26 cellular contexts compared by ENCODE assay signal in the genomic region with DNA sequence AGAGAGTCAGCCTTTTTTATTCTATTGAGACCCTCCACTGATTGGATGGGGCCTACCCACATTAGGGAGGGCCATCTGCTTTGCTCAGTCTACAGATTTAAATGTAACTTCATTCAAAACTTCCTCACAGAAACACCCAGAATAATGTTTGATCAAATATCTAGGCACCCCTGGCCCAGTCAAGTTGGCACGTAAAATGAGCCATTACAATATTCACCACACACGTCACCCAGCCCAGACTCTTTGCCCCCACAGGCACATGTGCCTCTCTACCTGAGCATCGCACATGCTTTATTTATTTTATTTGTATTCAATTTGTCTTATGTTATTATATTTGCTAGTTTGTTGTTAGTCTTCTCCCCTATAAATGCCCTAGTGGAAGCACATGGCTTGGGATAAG.
A peak's percentile ranks its signal among the peaks of the same experiment; 100 is the strongest.
DNase-seq lines count a peak whose midpoint lies in the region; FAIRE-seq and TF ChIP-seq lines count a peak whose summit lies in the region.
"Had no signal": no experiment of that assay in that cellular context is flagged by ENCODE, and none has a peak within 500 bp of the region (broad histone marks: within the 10 kb centered on the region; RNA-seq: fewer than 3 reads in every experiment).

No MANE protein-coding gene starts in this region.

- H3K9me3 Mint-ChIP-seq in nephron progenitor cell, result peaks cover 24% of the 10 kb centered on the region

- H3K27ac ChIP-seq in adrenal gland (peak overlapping the region in 4 of 5 donors; percentile 23 to 59 (median 32)), kidney (ENCODE audit: low read depth in 2 of 2, low read length in 2 of 2) (peak overlapping the region; percentile 86 to 94), parathyroid adenoma (no peak overlapping the region), uterus (peak overlapping the region; percentile 36 to 59)
- H3K27ac ChIP-seq: GM23248, PC-9, SK-N-MC had no signal

- peaks cover 10% of the 10 kb centered on the region for H3K27me3 Mint-ChIP-seq in nephron progenitor cell (ENCODE audit: low read depth, poor library complexity)

- DNase-seq in adrenal gland (no peak), kidney (no peak), uterus (no peak), DMS79 treated with DMSO at 0.1 percent for 48 hours (lab: John Stamatoyannopoulos, UW) (no peak), nephron progenitor cell (no peak), posterior vena cava (ENCODE audit: low spot score) (no peak)
- DNase-seq: C1 segment of cervical spinal cord; CD4-positive, alpha-beta memory T cell; COR-L47; DMS53; GM23248; H7; Kasumi-1; MV-4-11; NCI-H1105; NCI-H1436 treated with DMSO at 0.1 percent for 48 hours; NCI-H187 treated with DMSO at 0.1 percent for 48 hours; NCI-H2107; NCI-H526 treated with DMSO at 0.1 percent for 48 hours; PC-9; RPMI8226; SHP77 had no signal

- no peak overlapping the region for H3K4me3 Mint-ChIP-seq in nephron progenitor cell
- H3K4me3 Mint-ChIP-seq: CD4-positive, alpha-beta memory T cell had no signal

- TF ChIP-seq POLR2A in adrenal gland (IDR thresholded peaks at IDR 0.05) (no peak), uterus (IDR thresholded peaks at IDR 0.05) (no peak)

- no peak overlapping the region for H3K4me2 ChIP-seq in parathyroid adenoma (ENCODE audit: low read length)
- H3K4me2 ChIP-seq: PC-9 had no signal

- H3K9me3 ChIP-seq in adrenal gland (replicated peaks in 1 of 3), result peaks cover 0 to 6% (median 0%) of the 10 kb centered on the region in 3 donors
- peaks cover 0 to 6% of the 10 kb centered on the region in 2 donors for H3K9me3 ChIP-seq in kidney (ENCODE audit: control insufficient read depth in 1 of 2, low read length in 2 of 2)
- H3K9me3 ChIP-seq in parathyroid adenoma (ENCODE audit: control insufficient read depth, low read length), result no peaks in the 10 kb centered on the region
- H3K9me3 ChIP-seq in uterus, result no peaks in the 10 kb centered on the region

- H3K4me1 ChIP-seq in adrenal gland (replicated peaks in 1 of 2), result no peaks in the 10 kb centered on the region
- H3K4me1 ChIP-seq in kidney (ENCODE audit: control insufficient read depth in 1 of 2, insufficient read depth in 1 of 2, low read depth in 1 of 2, low read length in 2 of 2), result peaks cover 3 to 8% of the 10 kb centered on the region in 2 donors
- no peaks in the 10 kb centered on the region for H3K4me1 ChIP-seq in parathyroid adenoma
- no peaks in the 10 kb centered on the region for H3K4me1 ChIP-seq in uterus

- no peak overlapping the region for H3K4me3 ChIP-seq in adrenal gland
- no peak overlapping the region for H3K4me3 ChIP-seq in kidney (ENCODE audit: low read length in 2 of 2)
- no peak overlapping the region for H3K4me3 ChIP-seq in parathyroid adenoma (ENCODE audit: low read depth, low read length)
- no peak overlapping the region for H3K4me3 ChIP-seq in uterus
- H3K4me3 ChIP-seq: GM23248, K562, PC-9, SK-N-MC had no signal

- H3K9ac ChIP-seq in kidney (ENCODE audit: low read length in 2 of 2) (no peak overlapping the region), parathyroid adenoma (no peak overlapping the region)
- H3K9ac ChIP-seq: GM23248 had no signal

- 73 to 96% (median 95%) methylated on average over 3 of the region's 3 CpGs for WGBS in adrenal gland, 4 donors

- H3K27me3 ChIP-seq in adrenal gland (peaks cover 5% of the 10 kb centered on the region), parathyroid adenoma (ENCODE audit: control insufficient read depth, insufficient read depth, low read length) (no peaks in the 10 kb centered on the region), uterus (no peaks in the 10 kb centered on the region)

- H2AFZ ChIP-seq in parathyroid adenoma, result peak overlapping the region; percentile 54
- H2AFZ ChIP-seq: GM23248, PC-9 had no signal

- no peak for TF ChIP-seq CTCF in adrenal gland (IDR thresholded peaks at IDR 0.05)
- TF ChIP-seq CTCF in kidney (IDR thresholded peaks at IDR 0.05; ENCODE audit: borderline replicate concordance, extremely low read depth, insufficient read depth), result no peak
- TF ChIP-seq CTCF in parathyroid adenoma (IDR thresholded peaks at IDR 0.05), result no peak
- no peak for TF ChIP-seq CTCF in uterus (IDR thresholded peaks at IDR 0.05)
- TF ChIP-seq CTCF in nephron progenitor cell (IDR thresholded peaks at IDR 0.05), result no peak

- H3K4me1 Mint-ChIP-seq in nephron progenitor cell, result peaks cover 32% of the 10 kb centered on the region
- H3K4me1 Mint-ChIP-seq: CD4-positive, alpha-beta memory T cell had no signal

- intact Hi-C loops in adrenal gland (cut with DNase I), result no loop called here
- intact Hi-C loops in kidney (cut with DNase I), result no loop called here
- intact Hi-C loops in uterus (cut with DNase I; ENCODE audit: low total_unique reads), result no loop called here
- intact Hi-C loops in posterior vena cava (cut with DNase I), result no loop called here

- no peaks in the 10 kb centered on the region for H3K79me2 ChIP-seq in parathyroid adenoma

- FAIRE-seq in kidney (lab: Jason Lieb, UNC), result no peak
- FAIRE-seq: G401.6, K562 had no signal

- no peak overlapping the region for H3K27ac Mint-ChIP-seq in nephron progenitor cell

- H3K36me3 ChIP-seq in adrenal gland (replicated peaks in 1 of 2), result no peaks in the 10 kb centered on the region
- no peaks in the 10 kb centered on the region for H3K36me3 ChIP-seq in kidney (ENCODE audit: control insufficient read depth in 1 of 2, insufficient read depth in 2 of 2, low read length in 2 of 2)
- H3K36me3 ChIP-seq in parathyroid adenoma (ENCODE audit: control insufficient read depth, insufficient read depth, low read length), result no peaks in the 10 kb centered on the region
- no peaks in the 10 kb centered on the region for H3K36me3 ChIP-seq in uterus

- no peaks in the 10 kb centered on the region for H3K36me3 Mint-ChIP-seq in nephron progenitor cell (ENCODE audit: low read depth)
- H3K36me3 Mint-ChIP-seq: CD4-positive, alpha-beta memory T cell had no signal
